In the genomic region with DNA sequence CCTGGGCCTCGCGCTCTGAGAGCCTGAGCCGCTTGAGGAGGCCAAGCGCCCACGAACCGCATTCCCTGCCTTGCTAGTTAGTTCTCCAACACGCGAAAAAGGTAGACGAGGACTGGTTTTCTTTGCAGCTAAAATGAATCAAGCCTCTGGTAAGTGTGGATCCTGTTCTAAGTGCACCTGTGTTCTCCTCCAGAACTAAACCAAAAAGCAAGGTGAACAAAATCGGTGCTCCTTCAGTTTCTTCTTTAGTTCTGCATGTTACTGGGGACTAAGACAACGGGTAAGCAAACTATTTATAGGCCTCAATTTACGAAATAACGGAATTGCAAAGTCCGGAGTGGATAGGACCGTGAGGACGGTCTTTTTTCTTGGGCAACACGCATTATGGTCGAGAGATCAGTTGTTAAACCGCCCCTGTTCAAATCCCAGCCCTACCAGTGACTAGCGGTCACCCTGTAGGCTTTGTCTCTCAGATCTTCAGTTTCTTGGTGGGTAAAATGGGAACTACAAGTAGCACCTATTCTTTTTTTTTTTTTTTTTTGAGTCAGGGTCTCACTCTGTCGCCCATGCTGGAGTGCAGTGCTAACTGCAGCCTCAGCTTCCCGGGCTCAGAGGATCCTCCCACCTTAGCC, we compare ENCODE assay signal across 8 cellular contexts. TPM values are rescaled to one million over a fixed set of nuclear protein-coding genes. Genes with fewer than 3 reads are reported as not detected.
A peak's percentile ranks its signal among the peaks of the same experiment; 100 is the strongest.
DNase-seq lines count a peak whose midpoint lies in the region; ATAC-seq and TF ChIP-seq lines count a peak whose summit lies in the region.

No MANE protein-coding gene starts in this region.

- no peak for TF ChIP-seq POLR2A in Peyer's patch (IDR thresholded peaks at IDR 0.05)

- no peaks in the 10 kb centered on the region for H3K9me3 Mint-ChIP-seq in endothelial cell (ENCODE audit: unreplicated experiment)

- H3K36me3 Mint-ChIP-seq in endothelial cell (ENCODE audit: low read depth, unreplicated experiment), result peaks cover 8% of the 10 kb centered on the region

- H3K27ac ChIP-seq in Peyer's patch, result peak overlapping the region; percentile 92 to 100 (median 96)

- H3K4me1 Mint-ChIP-seq in endothelial cell (ENCODE audit: unreplicated experiment), result peaks cover 40% of the 10 kb centered on the region

- H3K4me1 ChIP-seq in Peyer's patch, result peaks cover 0 to 34% (median 15%) of the 10 kb centered on the region in 4 donors
- H3K4me1 ChIP-seq in neuron (ENCODE audit: insufficient read depth, low read length), result peaks cover 52% of the 10 kb centered on the region

- ATAC-seq in HG02981 (IDR thresholded peaks at IDR 0.05; ENCODE audit: unreplicated experiment) (no peak), HG02852 (IDR thresholded peaks at IDR 0.05; ENCODE audit: unreplicated experiment) (no peak)

- peak overlapping the region; percentile 67 to 97 (median 75) for H3K4me3 ChIP-seq in Peyer's patch
- peak overlapping the region; percentile 84 for H3K4me3 ChIP-seq in neuron (ENCODE audit: low read length)

- DNase-seq in SIG-M5 treated with dmso at 0.1 percent for 504 hours (lab: John Stamatoyannopoulos, UW; ENCODE audit: unreplicated experiment) (peak; percentile 73), SIG-M5 (lab: John Stamatoyannopoulos, UW) (no peak), Peyer's patch (no peak), endothelial cell (ENCODE audit: low spot score) (no peak), midbrain (lab: John Stamatoyannopoulos, UW) (no peak)

- peak overlapping the region; percentile 87 for H3K27ac Mint-ChIP-seq in endothelial cell (ENCODE audit: unreplicated experiment)

- H3K9me3 ChIP-seq in Peyer's patch (no peaks in the 10 kb centered on the region), neuron (ENCODE audit: low read length) (no peaks in the 10 kb centered on the region)

- peak overlapping the region; percentile 42 for H2AFZ ChIP-seq in neuron (ENCODE audit: low read depth, low read length)

- TF ChIP-seq CTCF in Peyer's patch (IDR thresholded peaks at IDR 0.05) (peak in 3 of 6 experiments; percentile 21 to 31 (median 25)), endothelial cell (IDR thresholded peaks at IDR 0.05; ENCODE audit: unreplicated experiment) (peak; percentile 20)

- H3K27me3 ChIP-seq in Peyer's patch (no peaks in the 10 kb centered on the region), neuron (ENCODE audit: insufficient read depth, low read length) (no peaks in the 10 kb centered on the region)

- H3K27me3 Mint-ChIP-seq in endothelial cell (ENCODE audit: unreplicated experiment), result peaks cover 15% of the 10 kb centered on the region

- H3K36me3 ChIP-seq in Peyer's patch, result no peaks in the 10 kb centered on the region
- H3K36me3 ChIP-seq in neuron (ENCODE audit: insufficient read depth, low read length), result peaks cover 2% of the 10 kb centered on the region

- peak overlapping the region; percentile 95 for H3K4me3 Mint-ChIP-seq in endothelial cell (ENCODE audit: unreplicated experiment)

RNA-seq across cellular contexts. Expression of gene ANKRD11, which starts 1.0 kb away (rescaled TPM):
- total RNA-seq in Peyer's patch (100 to 1,000 TPM; 177 to 227 (median 211) TPM), endothelial cell (ENCODE audit: unreplicated experiment) (165 TPM)

RNA-seq across cellular contexts. Expression of gene SPG7, which starts 16.8 kb away (rescaled TPM):
- total RNA-seq in Peyer's patch, result 100 to 1,000 TPM; 242 to 461 (median 378) TPM
- total RNA-seq in endothelial cell (ENCODE audit: unreplicated experiment), result 207 TPM
